25 cellular contexts compared by ENCODE assay signal in genomic region chr5:120869831-120870230, GRCh38.
"Had no signal": no experiment of that assay in that cellular context is flagged by ENCODE, and none has a peak within 500 bp of the region (broad histone marks: within the 10 kb centered on the region; RNA-seq: fewer than 3 reads in every experiment).

No MANE protein-coding gene starts in this region.

- H3K36me3 ChIP-seq: stomach, suprapubic skin, thoracic aorta, thyroid gland, tibial artery, tibial nerve, transverse colon, upper lobe of left lung, upper lobe of right lung, vagina had no signal

- ATAC-seq: stimulated activated effector memory CD8-positive, alpha-beta T cell treated with anti-CD3 and anti-CD28 coated beads, Interleukin-12 subunit alpha, Interleukin-12 subunit beta, amount 100 ng/mL, for 72 hours; stimulated activated memory B cell treated with anti-CD40 and anti-IgM and Interleukin-4, amounts not matched to agents 10 μg/mL and 1 μg/mL and 100 μg/mL, for 72 hours; stimulated activated naive B cell treated with anti-CD40 and anti-IgM and Interleukin-4, amounts not matched to agents 10 μg/mL and 1 μg/mL and 100 μg/mL, for 72 hours; stimulated activated naive CD8-positive, alpha-beta T cell treated with anti-CD3 and anti-CD28 coated beads, Interleukin-15, amount 100 ng/mL, for 72 hours; stimulated activated naive CD8-positive, alpha-beta T cell treated with anti-CD3 and anti-CD28 coated beads, Interleukin-15, Interleukin-2, amounts not matched to agents 100 U/mL and 50 U/mL, for 24 hours; upper lobe of right lung had no signal

- H3K9me3 ChIP-seq: stomach, suprapubic skin, testis, thoracic aorta, thyroid gland, tibial artery, tibial nerve, transverse colon, upper lobe of left lung, upper lobe of right lung, vagina had no signal

- DNase-seq: stimulated activated CD4-positive, alpha-beta T cell treated with anti-CD3 and anti-CD28 coated beads, Interleukin-2, amount 100 ng/mL, for 24 hours; stimulated activated CD4-positive, alpha-beta T cell treated with anti-CD3 and anti-CD28 coated beads, Interleukin-2, amount 100 ng/mL, for 48 hours; stimulated activated CD4-positive, alpha-beta T cell treated with anti-CD3 and anti-CD28 coated beads, Interleukin-4, amount 100 ng/mL, for 1 hour; stimulated activated CD4-positive, alpha-beta T cell treated with anti-CD3 and anti-CD28 coated beads, Interleukin-4, amount 100 ng/mL, for 24 hours; stimulated activated CD4-positive, alpha-beta T cell treated with anti-CD3 and anti-CD28 coated beads, Interleukin-4, amount 100 ng/mL, for 4 hours; stimulated activated CD8-positive, alpha-beta memory T cell treated with anti-CD3 and anti-CD28 coated beads, Interleukin-4, amount 100 ng/mL, for 48 hours; stimulated activated naive B cell treated with anti-CD40 and anti-IgM and Interleukin-4, amounts not matched to agents 10 μg/mL and 1 μg/mL and 100 μg/mL, for 72 hours; stimulated activated naive CD4-positive, alpha-beta T cell; stimulated activated naive CD4-positive, alpha-beta T cell treated with Interleukin-2 at 50 U/mL for 16 hours; stimulated activated naive CD8-positive, alpha-beta T cell treated with anti-CD3 and anti-CD28 coated beads, Interleukin-15, amount 100 ng/mL, for 72 hours; stimulated activated naive CD8-positive, alpha-beta T cell treated with anti-CD3 and anti-CD28 coated beads, Interleukin-15, Interleukin-2, amounts not matched to agents 100 U/mL and 50 U/mL, for 24 hours; stomach; substantia nigra; testis; thyroid gland; tibial artery; transverse colon; upper lobe of left lung; upper lobe of right lung had no signal

- H3K27me3 ChIP-seq: stomach, suprapubic skin, testis, thyroid gland, tibial artery, tibial nerve, transverse colon, upper lobe of left lung, upper lobe of right lung, vagina had no signal

- H3K4me1 ChIP-seq: stomach, suprapubic skin, testis, thyroid gland, tibial artery, tibial nerve, transverse colon, upper lobe of left lung, upper lobe of right lung, vagina had no signal

- H3K27ac ChIP-seq: stomach, suprapubic skin, testis, thoracic aorta, thyroid gland, tibial artery, tibial nerve, transverse colon, upper lobe of left lung, upper lobe of right lung, vagina had no signal

- H3K4me3 ChIP-seq: stomach, suprapubic skin, testis, thoracic aorta, thyroid gland, tibial artery, tibial nerve, transverse colon, upper lobe of left lung, upper lobe of right lung, vagina had no signal
